1 cellular context compared by ENCODE assay signal in the genomic region with DNA sequence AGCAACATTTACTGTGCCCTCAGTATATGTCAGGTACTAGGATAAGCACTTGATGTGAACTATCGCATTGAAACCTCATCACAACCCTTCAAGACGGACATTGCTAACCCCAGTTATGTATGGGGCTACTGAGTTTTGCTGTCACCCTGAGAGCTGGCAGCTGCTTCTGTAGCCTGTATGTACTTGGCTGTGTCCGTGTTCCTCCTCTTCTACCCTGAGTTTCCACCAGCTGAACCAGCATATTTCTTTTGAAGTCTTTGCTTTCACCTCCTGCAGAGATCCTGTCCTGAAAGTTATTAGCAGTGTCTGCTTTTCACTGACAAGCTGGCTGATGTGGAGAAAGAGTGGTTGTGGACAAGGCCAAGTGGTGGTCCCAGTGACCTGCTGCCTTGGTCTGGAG.
TF ChIP-seq lines count a peak whose summit lies in the region.

No MANE protein-coding gene starts in this region.

TF ChIP-seq in WTC11, 78 proteins besides CTCF, POLR2A, EP300 and RAD21 (continued from another document):
- TF ChIP-seq, protein P1, sequence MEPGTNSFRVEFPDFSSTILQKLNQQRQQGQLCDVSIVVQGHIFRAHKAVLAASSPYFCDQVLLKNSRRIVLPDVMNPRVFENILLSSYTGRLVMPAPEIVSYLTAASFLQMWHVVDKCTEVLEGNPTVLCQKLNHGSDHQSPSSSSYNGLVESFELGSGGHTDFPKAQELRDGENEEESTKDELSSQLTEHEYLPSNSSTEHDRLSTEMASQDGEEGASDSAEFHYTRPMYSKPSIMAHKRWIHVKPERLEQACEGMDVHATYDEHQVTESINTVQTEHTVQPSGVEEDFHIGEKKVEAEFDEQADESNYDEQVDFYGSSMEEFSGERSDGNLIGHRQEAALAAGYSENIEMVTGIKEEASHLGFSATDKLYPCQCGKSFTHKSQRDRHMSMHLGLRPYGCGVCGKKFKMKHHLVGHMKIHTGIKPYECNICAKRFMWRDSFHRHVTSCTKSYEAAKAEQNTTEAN (CRISPR knock-in tag; IDR thresholded peaks at IDR 0.05): no peak
- TF ChIP-seq ZNF219 (CRISPR knock-in tag; IDR thresholded peaks at IDR 0.05; ENCODE audit: borderline replicate concordance) (no peak), ZNF423 (CRISPR knock-in tag; IDR thresholded peaks at IDR 0.05) (no peak), SMAD3 (CRISPR knock-in tag; IDR thresholded peaks at IDR 0.05; ENCODE audit: borderline replicate concordance) (no peak), OVOL2 (CRISPR knock-in tag; IDR thresholded peaks at IDR 0.05; ENCODE audit: borderline replicate concordance) (no peak), NFATC4 (CRISPR knock-in tag; IDR thresholded peaks at IDR 0.05) (no peak), TCF7 (CRISPR knock-in tag; IDR thresholded peaks at IDR 0.05; ENCODE audit: low read depth) (no peak), NR3C1 (CRISPR knock-in tag; conservative IDR thresholded peaks at IDR 0.05; ENCODE audit: low read depth) (no peak), SOX15 (CRISPR knock-in tag; IDR thresholded peaks at IDR 0.05) (no peak), HMGA2 (CRISPR knock-in tag; IDR thresholded peaks at IDR 0.05) (no peak), FOXP1 (CRISPR knock-in tag; IDR thresholded peaks at IDR 0.05; ENCODE audit: borderline replicate concordance) (no peak), ZNF416 (CRISPR knock-in tag; IDR thresholded peaks at IDR 0.05) (no peak), ETV6 (CRISPR knock-in tag; IDR thresholded peaks at IDR 0.05) (no peak), NR1H2 (CRISPR knock-in tag; IDR thresholded peaks at IDR 0.05) (no peak)
- TF ChIP-seq, protein P2, sequence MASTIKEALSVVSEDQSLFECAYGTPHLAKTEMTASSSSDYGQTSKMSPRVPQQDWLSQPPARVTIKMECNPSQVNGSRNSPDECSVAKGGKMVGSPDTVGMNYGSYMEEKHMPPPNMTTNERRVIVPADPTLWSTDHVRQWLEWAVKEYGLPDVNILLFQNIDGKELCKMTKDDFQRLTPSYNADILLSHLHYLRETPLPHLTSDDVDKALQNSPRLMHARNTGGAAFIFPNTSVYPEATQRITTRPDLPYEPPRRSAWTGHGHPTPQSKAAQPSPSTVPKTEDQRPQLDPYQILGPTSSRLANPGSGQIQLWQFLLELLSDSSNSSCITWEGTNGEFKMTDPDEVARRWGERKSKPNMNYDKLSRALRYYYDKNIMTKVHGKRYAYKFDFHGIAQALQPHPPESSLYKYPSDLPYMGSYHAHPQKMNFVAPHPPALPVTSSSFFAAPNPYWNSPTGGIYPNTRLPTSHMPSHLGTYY (CRISPR knock-in tag; IDR thresholded peaks at IDR 0.05): no peak
- TF ChIP-seq, protein P3, sequence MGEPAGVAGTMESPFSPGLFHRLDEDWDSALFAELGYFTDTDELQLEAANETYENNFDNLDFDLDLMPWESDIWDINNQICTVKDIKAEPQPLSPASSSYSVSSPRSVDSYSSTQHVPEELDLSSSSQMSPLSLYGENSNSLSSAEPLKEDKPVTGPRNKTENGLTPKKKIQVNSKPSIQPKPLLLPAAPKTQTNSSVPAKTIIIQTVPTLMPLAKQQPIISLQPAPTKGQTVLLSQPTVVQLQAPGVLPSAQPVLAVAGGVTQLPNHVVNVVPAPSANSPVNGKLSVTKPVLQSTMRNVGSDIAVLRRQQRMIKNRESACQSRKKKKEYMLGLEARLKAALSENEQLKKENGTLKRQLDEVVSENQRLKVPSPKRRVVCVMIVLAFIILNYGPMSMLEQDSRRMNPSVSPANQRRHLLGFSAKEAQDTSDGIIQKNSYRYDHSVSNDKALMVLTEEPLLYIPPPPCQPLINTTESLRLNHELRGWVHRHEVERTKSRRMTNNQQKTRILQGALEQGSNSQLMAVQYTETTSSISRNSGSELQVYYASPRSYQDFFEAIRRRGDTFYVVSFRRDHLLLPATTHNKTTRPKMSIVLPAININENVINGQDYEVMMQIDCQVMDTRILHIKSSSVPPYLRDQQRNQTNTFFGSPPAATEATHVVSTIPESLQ (CRISPR knock-in tag; IDR thresholded peaks at IDR 0.05): no peak
- TF ChIP-seq, protein P4, sequence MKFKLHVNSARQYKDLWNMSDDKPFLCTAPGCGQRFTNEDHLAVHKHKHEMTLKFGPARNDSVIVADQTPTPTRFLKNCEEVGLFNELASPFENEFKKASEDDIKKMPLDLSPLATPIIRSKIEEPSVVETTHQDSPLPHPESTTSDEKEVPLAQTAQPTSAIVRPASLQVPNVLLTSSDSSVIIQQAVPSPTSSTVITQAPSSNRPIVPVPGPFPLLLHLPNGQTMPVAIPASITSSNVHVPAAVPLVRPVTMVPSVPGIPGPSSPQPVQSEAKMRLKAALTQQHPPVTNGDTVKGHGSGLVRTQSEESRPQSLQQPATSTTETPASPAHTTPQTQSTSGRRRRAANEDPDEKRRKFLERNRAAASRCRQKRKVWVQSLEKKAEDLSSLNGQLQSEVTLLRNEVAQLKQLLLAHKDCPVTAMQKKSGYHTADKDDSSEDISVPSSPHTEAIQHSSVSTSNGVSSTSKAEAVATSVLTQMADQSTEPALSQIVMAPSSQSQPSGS (CRISPR knock-in tag; IDR thresholded peaks at IDR 0.05; ENCODE audit: borderline replicate concordance, low read depth): no peak
